In the genomic region with DNA sequence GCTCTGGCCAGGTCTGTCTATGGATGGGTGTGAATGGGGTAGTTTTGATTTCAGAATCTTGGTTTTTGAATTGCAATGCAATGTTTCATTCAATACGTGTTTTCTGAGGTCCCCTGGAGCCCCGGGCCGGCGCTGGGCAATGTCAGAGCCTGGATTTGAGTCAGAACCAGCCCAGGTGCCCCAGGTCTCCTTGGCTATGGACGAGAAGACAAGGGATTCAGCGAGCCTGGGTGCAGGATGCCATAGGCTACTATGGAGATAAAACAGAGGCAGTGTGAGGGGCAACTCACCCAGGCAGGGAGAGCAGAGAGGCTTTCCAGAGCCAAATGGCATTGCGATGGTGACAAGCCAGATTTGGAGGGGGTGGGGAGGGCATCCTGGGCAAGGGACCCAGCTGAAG, we compare ENCODE assay signal across 1 cellular context.
TF ChIP-seq lines count a peak whose summit lies in the region.

No MANE protein-coding gene starts in this region.

TF ChIP-seq in HCT116, 20 proteins besides CTCF, POLR2A, EP300 and RAD21 (continued from another document):
- TF ChIP-seq, protein P1, sequence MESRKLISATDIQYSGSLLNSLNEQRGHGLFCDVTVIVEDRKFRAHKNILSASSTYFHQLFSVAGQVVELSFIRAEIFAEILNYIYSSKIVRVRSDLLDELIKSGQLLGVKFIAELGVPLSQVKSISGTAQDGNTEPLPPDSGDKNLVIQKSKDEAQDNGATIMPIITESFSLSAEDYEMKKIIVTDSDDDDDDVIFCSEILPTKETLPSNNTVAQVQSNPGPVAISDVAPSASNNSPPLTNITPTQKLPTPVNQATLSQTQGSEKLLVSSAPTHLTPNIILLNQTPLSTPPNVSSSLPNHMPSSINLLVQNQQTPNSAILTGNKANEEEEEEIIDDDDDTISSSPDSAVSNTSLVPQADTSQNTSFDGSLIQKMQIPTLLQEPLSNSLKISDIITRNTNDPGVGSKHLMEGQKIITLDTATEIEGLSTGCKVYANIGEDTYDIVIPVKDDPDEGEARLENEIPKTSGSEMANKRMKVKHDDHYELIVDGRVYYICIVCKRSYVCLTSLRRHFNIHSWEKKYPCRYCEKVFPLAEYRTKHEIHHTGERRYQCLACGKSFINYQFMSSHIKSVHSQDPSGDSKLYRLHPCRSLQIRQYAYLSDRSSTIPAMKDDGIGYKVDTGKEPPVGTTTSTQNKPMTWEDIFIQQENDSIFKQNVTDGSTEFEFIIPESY (IDR thresholded peaks at IDR 0.05; ENCODE audit: extremely low read depth, insufficient replicate concordance, low read length), result no peak
- no peak for TF ChIP-seq ZFX (IDR thresholded peaks at IDR 0.05)
- TF ChIP-seq EZH2phosphoT487 (IDR thresholded peaks at IDR 0.05; ENCODE audit: borderline replicate concordance), result no peak
- no peak for TF ChIP-seq SP1 (IDR thresholded peaks at IDR 0.05; ENCODE audit: low read depth)
- no peak for TF ChIP-seq TCF7L2 (IDR thresholded peaks at IDR 0.05; ENCODE audit: borderline replicate concordance, extremely low read depth, insufficient read depth, insufficient read length)
- TF ChIP-seq, protein P2, sequence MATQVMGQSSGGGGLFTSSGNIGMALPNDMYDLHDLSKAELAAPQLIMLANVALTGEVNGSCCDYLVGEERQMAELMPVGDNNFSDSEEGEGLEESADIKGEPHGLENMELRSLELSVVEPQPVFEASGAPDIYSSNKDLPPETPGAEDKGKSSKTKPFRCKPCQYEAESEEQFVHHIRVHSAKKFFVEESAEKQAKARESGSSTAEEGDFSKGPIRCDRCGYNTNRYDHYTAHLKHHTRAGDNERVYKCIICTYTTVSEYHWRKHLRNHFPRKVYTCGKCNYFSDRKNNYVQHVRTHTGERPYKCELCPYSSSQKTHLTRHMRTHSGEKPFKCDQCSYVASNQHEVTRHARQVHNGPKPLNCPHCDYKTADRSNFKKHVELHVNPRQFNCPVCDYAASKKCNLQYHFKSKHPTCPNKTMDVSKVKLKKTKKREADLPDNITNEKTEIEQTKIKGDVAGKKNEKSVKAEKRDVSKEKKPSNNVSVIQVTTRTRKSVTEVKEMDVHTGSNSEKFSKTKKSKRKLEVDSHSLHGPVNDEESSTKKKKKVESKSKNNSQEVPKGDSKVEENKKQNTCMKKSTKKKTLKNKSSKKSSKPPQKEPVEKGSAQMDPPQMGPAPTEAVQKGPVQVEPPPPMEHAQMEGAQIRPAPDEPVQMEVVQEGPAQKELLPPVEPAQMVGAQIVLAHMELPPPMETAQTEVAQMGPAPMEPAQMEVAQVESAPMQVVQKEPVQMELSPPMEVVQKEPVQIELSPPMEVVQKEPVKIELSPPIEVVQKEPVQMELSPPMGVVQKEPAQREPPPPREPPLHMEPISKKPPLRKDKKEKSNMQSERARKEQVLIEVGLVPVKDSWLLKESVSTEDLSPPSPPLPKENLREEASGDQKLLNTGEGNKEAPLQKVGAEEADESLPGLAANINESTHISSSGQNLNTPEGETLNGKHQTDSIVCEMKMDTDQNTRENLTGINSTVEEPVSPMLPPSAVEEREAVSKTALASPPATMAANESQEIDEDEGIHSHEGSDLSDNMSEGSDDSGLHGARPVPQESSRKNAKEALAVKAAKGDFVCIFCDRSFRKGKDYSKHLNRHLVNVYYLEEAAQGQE (IDR thresholded peaks at IDR 0.05; ENCODE audit: low read depth), result no peak
- TF ChIP-seq SIN3A (IDR thresholded peaks at IDR 0.05; ENCODE audit: low read depth), result no peak
- TF ChIP-seq JUND (IDR thresholded peaks at IDR 0.05), result no peak
- TF ChIP-seq ZNF274 (IDR thresholded peaks at IDR 0.05; ENCODE audit: low read depth, low read length), result no peak
- TF ChIP-seq, protein P3, sequence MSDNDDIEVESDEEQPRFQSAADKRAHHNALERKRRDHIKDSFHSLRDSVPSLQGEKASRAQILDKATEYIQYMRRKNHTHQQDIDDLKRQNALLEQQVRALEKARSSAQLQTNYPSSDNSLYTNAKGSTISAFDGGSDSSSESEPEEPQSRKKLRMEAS (IDR thresholded peaks at IDR 0.05), result no peak
